9 cellular contexts compared by ENCODE assay signal in the genomic region with DNA sequence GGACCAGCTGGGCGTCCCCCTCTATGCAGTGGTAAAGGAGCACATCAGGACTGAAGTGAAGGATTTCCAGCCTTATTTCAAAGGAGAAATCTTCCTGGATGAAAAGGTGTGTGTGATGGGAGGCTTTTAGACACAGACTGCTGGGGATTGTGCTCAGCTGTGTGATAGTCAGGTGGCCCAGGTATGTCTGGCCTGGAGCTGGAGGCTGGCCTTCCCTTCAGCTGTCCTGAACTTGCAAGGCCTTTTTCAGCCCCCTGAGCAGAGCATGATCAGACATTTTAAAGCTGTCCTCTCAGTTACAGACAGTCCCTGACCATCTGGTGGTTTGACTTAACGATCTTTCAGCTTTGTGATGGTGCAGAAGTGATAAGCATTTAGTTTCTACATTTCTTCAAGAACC.
"Had no signal": no experiment of that assay in that cellular context is flagged by ENCODE, and none has a peak within 500 bp of the region (broad histone marks: within the 10 kb centered on the region; RNA-seq: fewer than 3 reads in every experiment).

No MANE protein-coding gene starts in this region.

- H3K27ac Mint-ChIP-seq: GM23338, HFFc6 had no signal

- H3K4me3 Mint-ChIP-seq: GM23338, HFFc6 had no signal

- H3K9me3 Mint-ChIP-seq: GM23338, HFFc6, IgD-negative memory B cell had no signal

- H3K4me1 Mint-ChIP-seq: GM23338 had no signal

- H3K27me3 Mint-ChIP-seq: IgD-negative memory B cell had no signal

- H3K4me3 ChIP-seq: GM23338, HAP-1 had no signal

- H3K36me3 ChIP-seq: HAP-1 had no signal

- H3K27ac ChIP-seq: HL-60 had no signal

- H3K9me3 ChIP-seq: HAP-1 had no signal

- ATAC-seq: GM23338, HCT116, HepG2 had no signal

- DNase-seq: H7, HFFc6, KBM-7 had no signal
